9 cellular contexts compared by ENCODE assay signal in genomic region chrX:107324493-107325310, GRCh38.
DNase-seq lines count a peak whose midpoint lies in the region; ATAC-seq and TF ChIP-seq lines count a peak whose summit lies in the region.
"Had no signal": no experiment of that assay in that cellular context is flagged by ENCODE, and none has a peak within 500 bp of the region (broad histone marks: within the 10 kb centered on the region; RNA-seq: fewer than 3 reads in every experiment).

No MANE protein-coding gene starts in this region.

- H3K36me3 ChIP-seq in PC-3 (ENCODE audit: low read depth, low read length), result no peaks in the 10 kb centered on the region
- H3K36me3 ChIP-seq in ovary, result no peaks in the 10 kb centered on the region
- H3K36me3 ChIP-seq in effector memory CD4-positive, alpha-beta T cell (ENCODE audit: control insufficient read depth, insufficient read depth, low read length), result no peaks in the 10 kb centered on the region

- no peak overlapping the region for H3K27ac ChIP-seq in PC-3 (ENCODE audit: low read length)
- no peak overlapping the region for H3K27ac ChIP-seq in ovary
- no peak overlapping the region for H3K27ac ChIP-seq in effector memory CD4-positive, alpha-beta T cell (ENCODE audit: insufficient read depth, low read length, poor library complexity, severe bottlenecking)

- no TSS peak for BruUV-seq in PC-3 (replicated peaks; lab: Mats Ljungman, UMichigan)

- WGBS in ovary, 3 donors, result 21 to 34% (median 30%) methylated on average over 23 of the region's 23 CpGs

- ATAC-seq in PC-3 (peak; percentile 42; the same call in 1 of the 2 replicates), GM19397 (IDR thresholded peaks at IDR 0.05; ENCODE audit: unreplicated experiment) (no peak)

- intact Hi-C loops in PC-3 (cut with micrococcal nuclease) (no loop called here), ovary (cut with DNase I) (no loop called here)

- H3K4me1 ChIP-seq in PC-3 (ENCODE audit: insufficient read depth, low read length), result no peaks in the 10 kb centered on the region
- no peaks in the 10 kb centered on the region for H3K4me1 ChIP-seq in ovary (ENCODE audit: insufficient read depth)
- no peaks in the 10 kb centered on the region for H3K4me1 ChIP-seq in effector memory CD4-positive, alpha-beta T cell (ENCODE audit: control insufficient read depth, insufficient read depth, low read length, poor library complexity, severe bottlenecking)

- CTCF ChIA-PET in PC-3 (lab: Charles Lee), result no interaction called here

- no peaks in the 10 kb centered on the region; the same call in 1 of the 2 replicates for H3K27me3 ChIP-seq in PC-3 (ENCODE audit: low read length)
- H3K27me3 ChIP-seq in ovary, result no peaks in the 10 kb centered on the region
- no peaks in the 10 kb centered on the region for H3K27me3 ChIP-seq in effector memory CD4-positive, alpha-beta T cell (replicated peaks; ENCODE audit: control insufficient read depth, insufficient read depth, low read length, poor library complexity, severe bottlenecking)

- H2AFZ ChIP-seq in PC-3 (ENCODE audit: low read length), result no peak overlapping the region

- no peaks in the 10 kb centered on the region for H3K79me2 ChIP-seq in PC-3 (ENCODE audit: low read length)

- H3K4me3 ChIP-seq in PC-3 (ENCODE audit: low read length) (no peak overlapping the region), fibroblast of pulmonary artery (replicated peaks; ENCODE audit: low read depth, low read length) (no peak overlapping the region), ovary (no peak overlapping the region)
- no peak overlapping the region for H3K4me3 ChIP-seq in effector memory CD4-positive, alpha-beta T cell (ENCODE audit: insufficient read depth, low read depth, low read length, poor library complexity, severe bottlenecking)

- no peaks in the 10 kb centered on the region for H3K9me3 ChIP-seq in PC-3 (ENCODE audit: low read length)
- H3K9me3 ChIP-seq in ovary, result no peaks in the 10 kb centered on the region
- no peaks in the 10 kb centered on the region for H3K9me3 ChIP-seq in effector memory CD4-positive, alpha-beta T cell (ENCODE audit: control insufficient read depth, low read length)

- POLR2A ChIA-PET in PC-3 (lab: Charles Lee; ENCODE audit: unreplicated experiment), result no interaction called here

- H3K9me2 ChIP-seq in PC-3 (replicated peaks; ENCODE audit: low read length), result no peaks in the 10 kb centered on the region

- no peak for TF ChIP-seq POLR2A in ovary (IDR thresholded peaks at IDR 0.05)

- no peak for TF ChIP-seq EP300 in ovary (IDR thresholded peaks at IDR 0.05)

- no peak overlapping the region for H3K4me2 ChIP-seq in PC-3 (ENCODE audit: low read length)

- H3F3A ChIP-seq in PC-3 (ENCODE audit: low read length, unreplicated experiment), result no peaks in the 10 kb centered on the region

- no peaks in the 10 kb centered on the region for H4K20me1 ChIP-seq in PC-3 (ENCODE audit: low read length)

- TF ChIP-seq CTCF in PC-3 (conservative IDR thresholded peaks at IDR 0.05; ENCODE audit: low read depth, low read length), result peak; percentile 38
- peak; percentile 22 for TF ChIP-seq CTCF in fibroblast of pulmonary artery (IDR thresholded peaks at IDR 0.05; ENCODE audit: low read length, missing control alignments)
- TF ChIP-seq CTCF in ovary (IDR thresholded peaks at IDR 0.05), result no peak

- no peak overlapping the region for H3K9ac ChIP-seq in PC-3 (ENCODE audit: low read length)

- DNase-seq in NCI-H524 (lab: John Stamatoyannopoulos, UW) (peak; percentile 25 to 70), NCI-H524 treated with DMSO at 0.1 percent for 48 hours (lab: John Stamatoyannopoulos, UW) (no peak), PC-3 (peak; percentile 6), fibroblast of pulmonary artery (ENCODE audit: low read depth) (peak; percentile 35), ovary (peak; percentile 25 to 84 (median 61)), NCI-H2171 (lab: John Stamatoyannopoulos, UW) (no peak)
- no peak for DNase-seq in effector memory CD4-positive, alpha-beta T cell
- DNase-seq: naive B cell had no signal

Comparison
In these comparisons a context has a peak if more than half of its experiments do, and no peak if none do; other contexts are left out.
1. DNase-seq: peak in NCI-H524 (2 of 2), PC-3 (single experiment), fibroblast of pulmonary artery (single experiment) and ovary (5 of 5); none in NCI-H524 treated with DMSO at 0.1 percent for 48 hours (single experiment), effector memory CD4-positive, alpha-beta T cell (0 of 3) and NCI-H2171 (single experiment).
2. CTCF ChIP-seq: peak in PC-3 (single experiment) and fibroblast of pulmonary artery (single experiment); none in ovary (0 of 3).